Comparison of ENCODE assay signal across 1 cellular context in genomic region chr10:45001382-45002148, GRCh38.
A peak's percentile ranks its signal among the peaks of the same experiment; 100 is the strongest.
TF ChIP-seq lines count a peak whose summit lies in the region.

No MANE protein-coding gene starts in this region.

TF ChIP-seq in HepG2, 621 proteins besides CTCF, POLR2A, EP300 and RAD21 (continued from another document):
- TF ChIP-seq HOMEZ (CRISPR knock-in tag; IDR thresholded peaks at IDR 0.05; ENCODE audit: low read depth) (0 out of 2 replicates have a peak, but pooled peaks have one; percentile 16), MIXL1 (CRISPR knock-in tag; IDR thresholded peaks at IDR 0.05) (no peak), GATAD2A (CRISPR knock-in tag; IDR thresholded peaks at IDR 0.05) (peak; percentile 36; the same call in 1 of the 2 replicates), ZBTB38 (CRISPR knock-in tag; IDR thresholded peaks at IDR 0.05) (peak; percentile 71; the same call in 1 of the 2 replicates), BCL6 (CRISPR knock-in tag; IDR thresholded peaks at IDR 0.05) (no peak), ZUFSP (CRISPR knock-in tag; IDR thresholded peaks at IDR 0.05; ENCODE audit: borderline replicate concordance) (no peak), ISX (CRISPR knock-in tag; conservative IDR thresholded peaks at IDR 0.05) (no peak), ZNF530 (CRISPR knock-in tag; IDR thresholded peaks at IDR 0.05; ENCODE audit: low read depth) (no peak), ZNF432 (CRISPR knock-in tag; IDR thresholded peaks at IDR 0.05; ENCODE audit: borderline replicate concordance) (no peak), REXO4 (CRISPR knock-in tag; IDR thresholded peaks at IDR 0.05; ENCODE audit: borderline replicate concordance) (no peak)
